In the genomic region with DNA sequence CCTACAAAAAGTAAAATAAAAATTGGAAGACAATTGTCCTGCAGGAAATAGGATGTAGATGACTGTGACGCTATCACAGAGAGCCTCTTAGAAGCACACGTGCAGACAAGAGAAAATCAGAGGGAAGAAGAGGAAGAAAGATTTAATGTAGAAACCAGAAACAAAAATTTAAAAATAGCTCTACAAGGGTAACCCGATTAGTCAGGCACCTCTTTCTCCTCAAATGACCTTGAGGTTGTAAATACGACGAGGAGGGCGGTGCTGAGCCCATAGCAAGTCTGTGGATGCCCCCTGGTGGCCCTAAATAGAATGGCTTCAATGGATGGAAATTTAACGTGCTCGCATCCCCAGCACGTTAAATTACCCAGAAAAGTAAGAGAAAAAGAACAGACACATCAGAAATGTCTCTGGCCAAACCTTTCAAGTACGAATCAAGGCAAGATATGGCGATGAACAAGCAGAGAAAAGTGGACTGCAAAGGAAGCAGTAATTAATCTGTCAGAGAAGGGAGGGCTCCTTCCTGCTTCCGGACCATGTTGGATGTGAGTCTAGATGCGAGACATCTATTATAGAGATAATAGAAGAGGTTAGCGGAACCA, we compare ENCODE assay signal across 8 cellular contexts. TPM values are rescaled to one million over a fixed set of nuclear protein-coding genes. Genes with fewer than 3 reads are reported as not detected.
A peak's percentile ranks its signal among the peaks of the same experiment; 100 is the strongest.
DNase-seq lines count a peak whose midpoint lies in the region; ATAC-seq, FAIRE-seq and TF ChIP-seq lines count a peak whose summit lies in the region.

No MANE protein-coding gene starts in this region.

- H2AFZ ChIP-seq in HepG2 (ENCODE audit: low read length): no peak overlapping the region

- ATAC-seq in GM18511 (IDR thresholded peaks at IDR 0.05; ENCODE audit: unreplicated experiment): peak; percentile 81
- ATAC-seq in HG03354 (IDR thresholded peaks at IDR 0.05; ENCODE audit: poor library complexity, severe bottlenecking, unreplicated experiment): peak; percentile 83
- ATAC-seq in HepG2: peak; percentile 82

- intact Hi-C loops in HepG2 (cut with micrococcal nuclease; ENCODE audit: unreplicated experiment): loop anchor here (1.0 to 5.0 kb wide), 3 partner anchors 65 to 166 kb away; a partner anchor contains a TSS

- no peak overlapping the region for H3K9ac ChIP-seq in HepG2 (ENCODE audit: insufficient read depth, low read depth, low read length)

- H3K27ac ChIP-seq in coronary artery (peak overlapping the region; percentile 65 to 72), HepG2 (ENCODE audit: extremely low read length, insufficient read depth, low read length) (no peak overlapping the region)

- DNase-seq in A172 (ENCODE audit: low spot score) (peak; percentile 57), NCI-H510A treated with DMSO at 0.1 percent for 48 hours (lab: John Stamatoyannopoulos, UW) (peak; percentile 92), coronary artery (ENCODE audit: low spot score) (peak; percentile 82), HepG2 (ENCODE audit: low spot score) (peak; percentile 84)
- DNase-seq in activated CD4-positive, alpha-beta T cell treated with anti-CD3 and anti-CD28 coated beads for 48 hours: peak; percentile 81
- DNase-seq in stimulated activated CD4-positive, alpha-beta T cell treated with anti-CD3 and anti-CD28 coated beads, Interleukin-4, amount 100 ng/mL, for 24 hours: peak; percentile 78

- FAIRE-seq in HepG2 (lab: Jason Lieb, UNC): peak; percentile 97

- no peaks in the 10 kb centered on the region for H3K27me3 ChIP-seq in HepG2 (ENCODE audit: control insufficient read depth in 1 of 2, insufficient read depth in 2 of 2, low read length in 2 of 2)

- CTCF ChIA-PET in HepG2 (lab: Yijun Ruan, JAX; ENCODE audit: low intra/inter-chr PET ratio, low total read pairs): interaction anchor here (0.6 to 1.9 kb wide), 4 partner anchors 65 to 417 kb away, joined by 3 to 29 read pairs (median 8); no protein-coding TSS in a partner anchor

- peak; percentile 85 for TF ChIP-seq CTCF in coronary artery (IDR thresholded peaks at IDR 0.05)
- TF ChIP-seq CTCF in HepG2 (CRISPR knock-in tag; IDR thresholded peaks at IDR 0.05): peak; percentile 94

- no TSS peak for BruUV-seq in HepG2 (replicated peaks; lab: Mats Ljungman, UMichigan)

- in situ Hi-C loops in HepG2 (cut with HindIII; ENCODE audit: extremely low pct_ligation_motif_present, low pct_unique_long_range_greater_than_20kb): loop anchor here (5.0 kb wide), 1 partner anchor 64 kb away; no protein-coding TSS in a partner anchor

- TF ChIP-seq EP300 in HepG2 (IDR thresholded peaks at IDR 0.05; ENCODE audit: low read depth in 2 of 2, low read length in 2 of 2) (no peak), HepG2 (CRISPR knock-in tag; IDR thresholded peaks at IDR 0.05; ENCODE audit: borderline replicate concordance) (no peak)

- H3K4me3 ChIP-seq in coronary artery: peak overlapping the region; percentile 73
- H3K4me3 ChIP-seq in HepG2 (replicated peaks in 1 of 3; ENCODE audit: insufficient read depth in 1 of 3, low read depth in 2 of 3, low read length in 3 of 3): no peak overlapping the region

- TF ChIP-seq POLR2A in HepG2 (IDR thresholded peaks at IDR 0.05; ENCODE audit: insufficient read depth in 1 of 2, low read depth in 2 of 2, low read length in 2 of 2): no peak

- H4K20me1 ChIP-seq in HepG2 (ENCODE audit: insufficient read depth, low read length): no peaks in the 10 kb centered on the region

- POLR2A ChIA-PET in HepG2 (lab: Yijun Ruan, JAX): interaction anchor here (0.9 to 2.4 kb wide), 4 partner anchors 19 to 153 kb away, joined by 4 to 14 read pairs (median 4); a partner anchor contains a TSS

- TF ChIP-seq RAD21 in HepG2 (CRISPR knock-in tag; IDR thresholded peaks at IDR 0.05): peak; percentile 90; the same call in 1 of the 2 replicates

- H3K79me2 ChIP-seq in HepG2 (ENCODE audit: insufficient read depth, low read length): no peaks in the 10 kb centered on the region

- peaks cover 20% of the 10 kb centered on the region for H3K4me1 ChIP-seq in HepG2 (ENCODE audit: insufficient read depth, low read length)

- H3K9me3 ChIP-seq in HepG2 (ENCODE audit: low read length): no peaks in the 10 kb centered on the region

- 20% methylated on average over 14 of the region's 14 CpGs for WGBS in HepG2 (ENCODE audit: low lambda C conversion rate)

- H3K4me2 ChIP-seq in HepG2 (ENCODE audit: low read depth, low read length): peak overlapping the region; percentile 53

- no peaks in the 10 kb centered on the region for H3K36me3 ChIP-seq in HepG2 (replicated peaks in 1 of 2; ENCODE audit: control insufficient read depth in 1 of 2, insufficient read depth in 2 of 2, low read length in 2 of 2)

RNA-seq across cellular contexts. Expression of a gene that starts 4.2 kb away (rescaled TPM):
- not detected in 2 replicates for total RNA-seq in A172 (2014; rRNA removed; shearing (Covaris generic))
- total RNA-seq in HepG2 (2016; rRNA removed; fragmentation: Illumina TruSeq; extraction: Trizol): 0.04 and 0.06 TPM in 2 replicates
- total RNA-seq in HepG2 (2016; cell fraction: cytosol; rRNA removed; fragmentation: Illumina TruSeq; extraction: Trizol; ENCODE audit: low read depth): 0.10 TPM in 1 of 2 replicates, not detected in the other
- total RNA-seq in HepG2 (2016; cell fraction: insoluble cytoplasmic fraction; rRNA removed; fragmentation: Illumina TruSeq; extraction: Trizol): 0.04 TPM in 1 of 2 replicates, not detected in the other
- total RNA-seq in HepG2 (2016; cell fraction: membrane; rRNA removed; fragmentation: Illumina TruSeq; extraction: Trizol): 0.10 TPM in 1 of 2 replicates, not detected in the other
- total RNA-seq in HepG2 (2016; cell fraction: nucleus; rRNA removed; fragmentation: Illumina TruSeq; extraction: Trizol): not detected in 2 replicates
- polyA plus RNA-seq in HepG2 (2011; rRNA removed): 0.03 and 0.05 TPM in 2 replicates
- polyA plus RNA-seq in HepG2 (2011; cell fraction: cytosol; rRNA removed): 0.05 TPM in 2 replicates
- 0.08 TPM in 1 of 2 replicates, not detected in the other for polyA plus RNA-seq in HepG2 (2011; cell fraction: nucleus; rRNA removed)
- not detected in 2 replicates for polyA plus RNA-seq in HepG2 (2012)
- polyA plus RNA-seq in HepG2 (2016; cell fraction: cytosol; fragmentation: Illumina TruSeq; extraction: Trizol; ENCODE audit: low read depth): not detected in 2 replicates
- polyA plus RNA-seq in HepG2 (2016; cell fraction: insoluble cytoplasmic fraction; fragmentation: Illumina TruSeq; extraction: Trizol; ENCODE audit: low read depth): not detected in 2 replicates
- polyA plus RNA-seq in HepG2 (2016; cell fraction: membrane; fragmentation: Illumina TruSeq; extraction: Trizol; ENCODE audit: low read depth): not detected in 2 replicates
- polyA plus RNA-seq in HepG2 (2016; cell fraction: nucleus; fragmentation: Illumina TruSeq; extraction: Trizol; ENCODE audit: insufficient read depth, low read depth): not detected in 2 replicates
- not detected in 2 replicates for polyA minus RNA-seq in HepG2 (2011; rRNA and poly(A)+ RNA removed; ENCODE audit: low replicate concordance)
- not detected in 2 replicates for polyA minus RNA-seq in HepG2 (2011; cell fraction: cytosol; rRNA and poly(A)+ RNA removed)
- polyA minus RNA-seq in HepG2 (2011; cell fraction: nucleus; rRNA and poly(A)+ RNA removed): 0.12 TPM in 1 of 2 replicates, not detected in the other

RNA-seq across cellular contexts. Expression of a gene that starts 19.3 kb away (rescaled TPM):
- total RNA-seq in A172 (2014; rRNA removed; shearing (Covaris generic)): 44.7 and 50.0 TPM in 2 replicates
- 36.1 and 43.2 TPM in 2 replicates for total RNA-seq in HepG2 (2016; rRNA removed; fragmentation: Illumina TruSeq; extraction: Trizol)
- 13.4 and 14.0 TPM in 2 replicates for total RNA-seq in HepG2 (2016; cell fraction: cytosol; rRNA removed; fragmentation: Illumina TruSeq; extraction: Trizol; ENCODE audit: low read depth)
- 37.2 and 41.5 TPM in 2 replicates for total RNA-seq in HepG2 (2016; cell fraction: insoluble cytoplasmic fraction; rRNA removed; fragmentation: Illumina TruSeq; extraction: Trizol)
- 20.4 and 22.9 TPM in 2 replicates for total RNA-seq in HepG2 (2016; cell fraction: membrane; rRNA removed; fragmentation: Illumina TruSeq; extraction: Trizol)
- total RNA-seq in HepG2 (2016; cell fraction: nucleus; rRNA removed; fragmentation: Illumina TruSeq; extraction: Trizol): 17.5 and 20.0 TPM in 2 replicates
- 14.8 and 18.0 TPM in 2 replicates for polyA plus RNA-seq in HepG2 (2011; rRNA removed)
- polyA plus RNA-seq in HepG2 (2011; cell fraction: cytosol; rRNA removed): 14.9 and 15.6 TPM in 2 replicates
- 12.6 and 13.8 TPM in 2 replicates for polyA plus RNA-seq in HepG2 (2011; cell fraction: nucleus; rRNA removed)
- 12.0 and 15.3 TPM in 2 replicates for polyA plus RNA-seq in HepG2 (2012)
- polyA plus RNA-seq in HepG2 (2016; cell fraction: cytosol; fragmentation: Illumina TruSeq; extraction: Trizol; ENCODE audit: low read depth): 5.2 and 5.5 TPM in 2 replicates
- polyA plus RNA-seq in HepG2 (2016; cell fraction: insoluble cytoplasmic fraction; fragmentation: Illumina TruSeq; extraction: Trizol; ENCODE audit: low read depth): 26.8 and 28.7 TPM in 2 replicates
- 7.8 and 9.2 TPM in 2 replicates for polyA plus RNA-seq in HepG2 (2016; cell fraction: membrane; fragmentation: Illumina TruSeq; extraction: Trizol; ENCODE audit: low read depth)
- polyA plus RNA-seq in HepG2 (2016; cell fraction: nucleus; fragmentation: Illumina TruSeq; extraction: Trizol; ENCODE audit: insufficient read depth, low read depth): 20.6 and 21.7 TPM in 2 replicates
- 10.7 and 14.8 TPM in 2 replicates for polyA minus RNA-seq in HepG2 (2011; rRNA and poly(A)+ RNA removed; ENCODE audit: low replicate concordance)
- 8.2 and 9.3 TPM in 2 replicates for polyA minus RNA-seq in HepG2 (2011; cell fraction: cytosol; rRNA and poly(A)+ RNA removed)
- 7.6 and 7.7 TPM in 2 replicates for polyA minus RNA-seq in HepG2 (2011; cell fraction: nucleus; rRNA and poly(A)+ RNA removed)

RNA-seq across cellular contexts. Expression of a gene that starts 55.3 kb away (rescaled TPM):
- total RNA-seq in A172 (2014; rRNA removed; shearing (Covaris generic)): 3.7 and 3.9 TPM in 2 replicates
- total RNA-seq in HepG2 (2016; rRNA removed; fragmentation: Illumina TruSeq; extraction: Trizol): 5.0 and 6.8 TPM in 2 replicates
- 1.6 and 1.9 TPM in 2 replicates for total RNA-seq in HepG2 (2016; cell fraction: cytosol; rRNA removed; fragmentation: Illumina TruSeq; extraction: Trizol; ENCODE audit: low read depth)
- total RNA-seq in HepG2 (2016; cell fraction: insoluble cytoplasmic fraction; rRNA removed; fragmentation: Illumina TruSeq; extraction: Trizol): 4.5 and 6.4 TPM in 2 replicates
- 4.8 and 5.3 TPM in 2 replicates for total RNA-seq in HepG2 (2016; cell fraction: membrane; rRNA removed; fragmentation: Illumina TruSeq; extraction: Trizol)
- 4.9 and 6.1 TPM in 2 replicates for total RNA-seq in HepG2 (2016; cell fraction: nucleus; rRNA removed; fragmentation: Illumina TruSeq; extraction: Trizol)
- 11.1 and 13.5 TPM in 2 replicates for polyA plus RNA-seq in HepG2 (2011; rRNA removed)
- 9.5 and 11.4 TPM in 2 replicates for polyA plus RNA-seq in HepG2 (2011; cell fraction: cytosol; rRNA removed)
- polyA plus RNA-seq in HepG2 (2011; cell fraction: nucleus; rRNA removed): 9.0 and 9.1 TPM in 2 replicates
- polyA plus RNA-seq in HepG2 (2012): 7.3 and 7.8 TPM in 2 replicates
- polyA plus RNA-seq in HepG2 (2016; cell fraction: cytosol; fragmentation: Illumina TruSeq; extraction: Trizol; ENCODE audit: low read depth): 0.24 and 0.26 TPM in 2 replicates
- polyA plus RNA-seq in HepG2 (2016; cell fraction: insoluble cytoplasmic fraction; fragmentation: Illumina TruSeq; extraction: Trizol; ENCODE audit: low read depth): 5.3 and 6.6 TPM in 2 replicates
- 1.5 and 1.7 TPM in 2 replicates for polyA plus RNA-seq in HepG2 (2016; cell fraction: membrane; fragmentation: Illumina TruSeq; extraction: Trizol; ENCODE audit: low read depth)
- 8.7 and 9.2 TPM in 2 replicates for polyA plus RNA-seq in HepG2 (2016; cell fraction: nucleus; fragmentation: Illumina TruSeq; extraction: Trizol; ENCODE audit: insufficient read depth, low read depth)
- polyA minus RNA-seq in HepG2 (2011; rRNA and poly(A)+ RNA removed; ENCODE audit: low replicate concordance): 16.6 and 32.3 TPM in 2 replicates
- 14.7 and 15.5 TPM in 2 replicates for polyA minus RNA-seq in HepG2 (2011; cell fraction: cytosol; rRNA and poly(A)+ RNA removed)
- polyA minus RNA-seq in HepG2 (2011; cell fraction: nucleus; rRNA and poly(A)+ RNA removed): 14.7 and 18.9 TPM in 2 replicates
